10 cellular contexts compared by ENCODE assay signal in the genomic region with DNA sequence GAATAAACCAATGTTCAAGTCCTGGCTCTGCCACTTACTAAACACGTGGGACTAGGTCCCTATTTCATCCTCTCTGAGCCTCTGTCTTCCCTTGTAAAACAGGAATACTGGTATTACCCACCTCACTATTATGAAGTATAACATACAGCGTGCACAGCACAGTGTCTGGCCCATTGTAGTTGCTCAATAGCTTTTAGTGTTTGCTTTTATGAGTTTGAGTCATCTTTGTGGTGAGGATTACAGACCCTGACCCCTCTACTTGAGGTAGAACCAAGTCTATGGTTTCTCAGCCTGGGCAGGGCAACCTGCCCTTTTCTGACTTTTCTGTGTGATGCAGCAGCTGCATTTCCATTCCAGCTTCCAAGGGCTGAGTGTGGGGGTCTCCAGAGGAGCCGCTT. TPM values are rescaled to one million over a fixed set of nuclear protein-coding genes. Genes with fewer than 3 reads are reported as not detected.
A peak's percentile ranks its signal among the peaks of the same experiment; 100 is the strongest.
DNase-seq lines count a peak whose midpoint lies in the region; ATAC-seq and TF ChIP-seq lines count a peak whose summit lies in the region.
"Had no signal": no experiment of that assay in that cellular context is flagged by ENCODE, and none has a peak within 500 bp of the region (broad histone marks: within the 10 kb centered on the region; RNA-seq: fewer than 3 reads in every experiment).

No MANE protein-coding gene starts in this region.

- TF ChIP-seq CTCF in vagina (IDR thresholded peaks at IDR 0.05): no peak

- H3K27ac ChIP-seq in vagina: no peak overlapping the region
- H3K27ac ChIP-seq: cardiac muscle cell had no signal

- DNase-seq in ACHN (peak; percentile 62), SW480 (ENCODE audit: low spot score) (peak; percentile 52), glomerular visceral epithelial cell (ENCODE audit: extremely low spot score) (peak; percentile 69), anterior cingulate cortex (lab: John Stamatoyannopoulos, UW) (no peak), vagina (ENCODE audit: extremely low spot score in 2 of 2) (no peak)
- DNase-seq: H7 had no signal

- no peaks in the 10 kb centered on the region for H3K27me3 ChIP-seq in vagina

- H3K9me3 ChIP-seq in vagina: no peaks in the 10 kb centered on the region

- no peaks in the 10 kb centered on the region for H3K36me3 ChIP-seq in vagina
- H3K36me3 ChIP-seq: cardiac muscle cell had no signal

- H3K4me3 ChIP-seq in vagina: no peak overlapping the region
- H3K4me3 ChIP-seq: cardiac muscle cell had no signal

- ATAC-seq in HG03432 (IDR thresholded peaks at IDR 0.05; ENCODE audit: unreplicated experiment): peak; percentile 31
- no peak for ATAC-seq in GM19324 (IDR thresholded peaks at IDR 0.05; ENCODE audit: low FRiP score, unreplicated experiment)
- no peak for ATAC-seq in HG02970 (IDR thresholded peaks at IDR 0.05; ENCODE audit: low FRiP score, unreplicated experiment)

- no peak for TF ChIP-seq POLR2A in vagina (IDR thresholded peaks at IDR 0.05)

- intact Hi-C loops in vagina (cut with DNase I): no loop called here

- in situ Hi-C loops in ACHN (cut with HindIII; ENCODE audit: low pct_ligation_motif_present, low pct_unique_long_range_greater_than_20kb, low sequenced_read_pairs): no loop called here

- H3K4me1 ChIP-seq in vagina: no peaks in the 10 kb centered on the region

RNA-seq across cellular contexts. Expression of a gene that starts 16.5 kb away (rescaled TPM):
- 27.5 TPM for total RNA-seq in vagina

RNA-seq across cellular contexts. Expression of a gene that starts 23.4 kb away (rescaled TPM):
- 22.6 TPM for total RNA-seq in vagina

Comparison
In these comparisons a context has a peak if more than half of its experiments do, and no peak if none do; other contexts are left out.
1. DNase-seq: peak in ACHN (single experiment), SW480 (single experiment) and glomerular visceral epithelial cell (single experiment); none in anterior cingulate cortex (0 of 58) and vagina (0 of 2).